ENCODE assay signal across 20 cellular contexts in genomic region chrX:80817002-80817401, GRCh38.
"Had no signal": no experiment of that assay in that cellular context is flagged by ENCODE, and none has a peak within 500 bp of the region (broad histone marks: within the 10 kb centered on the region; RNA-seq: fewer than 3 reads in every experiment).

No MANE protein-coding gene starts in this region.

- FAIRE-seq: keratinocyte had no signal

- H3K27ac ChIP-seq: ascending aorta, hepatocyte, left ventricle myocardium inferior, neural progenitor cell, ovary, sigmoid colon, spleen, stomach, testis had no signal

- H3K4me1 ChIP-seq: ascending aorta, left ventricle myocardium inferior, neural progenitor cell, sigmoid colon, stomach had no signal

- ATAC-seq: activated naive CD8-positive, alpha-beta T cell treated with anti-CD3 and anti-CD28 coated beads, Interleukin-2, amount 50 U/mL, for 24 hours; activated T-helper 17 cell treated with anti-CD3 and anti-CD28 coated beads, Interleukin-2, amount 50 U/mL, for 72 hours had no signal

- H3K9me3 ChIP-seq: ascending aorta, left ventricle myocardium inferior, ovary, sigmoid colon, testis had no signal

- DNase-seq: activated CD4-positive, alpha-beta T cell treated with anti-CD3 and anti-CD28 coated beads, Interleukin-2, amount 10 ng/mL, durations not matched to agents 7 days and 5 days; activated naive CD4-positive, alpha-beta T cell treated with anti-CD3 and anti-CD28 coated beads for 36 hours; activated naive CD8-positive, alpha-beta T cell treated with anti-CD3 and anti-CD28 coated beads, Interleukin-2, amount 50 U/mL, for 24 hours; activated T-cell treated with anti-CD3 and anti-CD28 coated beads for 4 hours; central memory CD4-positive, alpha-beta T cell; effector memory CD4-positive, alpha-beta T cell; erythroblast; left ventricle myocardium inferior; naive B cell; ovary; sigmoid colon; spleen; stimulated activated CD4-positive, alpha-beta T cell treated with anti-CD3 and anti-CD28 coated beads, Interleukin-1b, Interleukin-23, amount 100 ng/mL, for 48 hours; stomach; testis had no signal

- H3K4me3 ChIP-seq: ascending aorta, hepatocyte, left ventricle myocardium inferior, neural progenitor cell, ovary, sigmoid colon, spleen, stomach, testis had no signal

- H3K4me2 ChIP-seq: hepatocyte, neural progenitor cell had no signal
